Comparison of ENCODE assay signal across 34 cellular contexts in the genomic region with DNA sequence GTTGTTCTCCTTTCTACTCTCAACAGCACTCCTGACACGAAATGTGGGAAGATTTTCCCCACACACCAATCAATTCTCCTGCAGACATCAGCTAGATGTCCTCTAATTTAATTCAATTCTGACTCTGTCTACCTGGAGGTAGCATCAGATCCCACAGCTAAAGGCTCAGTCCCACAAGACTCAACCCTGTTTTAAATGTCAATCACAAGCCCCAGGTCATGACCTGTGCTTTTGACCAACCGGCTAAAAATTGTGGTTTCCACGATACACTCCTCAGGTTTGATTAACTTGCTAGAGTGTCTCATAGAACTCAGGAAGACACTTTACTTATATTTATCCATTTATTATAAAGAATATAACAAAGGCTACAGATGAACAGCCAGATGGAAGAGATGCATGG. TPM values are rescaled to one million over a fixed set of nuclear protein-coding genes. Genes with fewer than 3 reads are reported as not detected.
DNase-seq lines count a peak whose midpoint lies in the region; ATAC-seq, FAIRE-seq and TF ChIP-seq lines count a peak whose summit lies in the region.
"Had no signal": no experiment of that assay in that cellular context is flagged by ENCODE, and none has a peak within 500 bp of the region (broad histone marks: within the 10 kb centered on the region; RNA-seq: fewer than 3 reads in every experiment).

No MANE protein-coding gene starts in this region.

- no peaks in the 10 kb centered on the region for H3K36me3 Mint-ChIP-seq in T-helper 2 cell treated with Interferon-gamma antibody and Interleukin-4, amounts not matched to agents 5 μg/mL and 100 μg/mL, for 36 hours (ENCODE audit: low read depth)
- no peaks in the 10 kb centered on the region for H3K36me3 Mint-ChIP-seq in activated CD8-positive, alpha-beta T cell treated with anti-CD3 and anti-CD28 coated beads for 36 hours (ENCODE audit: low read depth)
- H3K36me3 Mint-ChIP-seq in natural killer cell, result peaks cover 8% of the 10 kb centered on the region
- H3K36me3 Mint-ChIP-seq: activated naive CD4-positive, alpha-beta T cell treated with anti-CD3 and anti-CD28 coated beads, Interleukin-2, amount 50 U/mL, for 24 hours; stimulated activated memory B cell treated with anti-CD40 and anti-IgM and Interleukin-4, amounts not matched to agents 10 μg/mL and 1 μg/mL and 100 μg/mL, for 72 hours had no signal

- CTCF ChIA-PET in activated CD8-positive, alpha-beta T cell treated with anti-CD3 and anti-CD28 coated beads for 36 hours (lab: Charles Lee), result interaction anchor here (5.2 kb wide), 1 partner anchor 19 kb away, joined by 52 read pairs; no protein-coding TSS in a partner anchor

- FAIRE-seq in RCC 7860 (lab: Jason Lieb, UNC), result no peak
- FAIRE-seq: endothelial cell of umbilical vein, frontal cortex, G401.6 had no signal

- intact Hi-C loops in activated CD8-positive, alpha-beta T cell treated with anti-CD3 and anti-CD28 coated beads for 36 hours (cut with micrococcal nuclease), result loop anchor here (2.0 to 5.0 kb wide), 2 partner anchors 23 to 36 kb away; no protein-coding TSS in a partner anchor
- intact Hi-C loops in natural killer cell (cut with micrococcal nuclease), result loop anchor here (1.0 to 10.0 kb wide), 6 partner anchors 21 to 494 kb away; a partner anchor contains a TSS
- intact Hi-C loops in thyroid gland (cut with DNase I), result no loop called here

- H3K27me3 Mint-ChIP-seq in T-helper 2 cell treated with Interferon-gamma antibody and Interleukin-4, amounts not matched to agents 5 μg/mL and 100 μg/mL, for 36 hours (ENCODE audit: low read depth), result no peaks in the 10 kb centered on the region
- H3K27me3 Mint-ChIP-seq in activated CD8-positive, alpha-beta T cell treated with anti-CD3 and anti-CD28 coated beads for 36 hours, result no peaks in the 10 kb centered on the region
- peaks cover 0 to 3% of the 10 kb centered on the region in 2 donors for H3K27me3 Mint-ChIP-seq in natural killer cell (ENCODE audit: low read depth in 2 of 2)
- H3K27me3 Mint-ChIP-seq: activated naive CD4-positive, alpha-beta T cell treated with anti-CD3 and anti-CD28 coated beads, Interleukin-2, amount 50 U/mL, for 24 hours; activated T-helper 17 cell treated with anti-CD3 and anti-CD28 coated beads, Interleukin-2, amount 50 U/mL, for 72 hours had no signal

- ATAC-seq in GM18511 (IDR thresholded peaks at IDR 0.05; ENCODE audit: unreplicated experiment) (peak; percentile 21), natural killer cell (peak in 2 of 3 donors; percentile 2 to 6)
- ATAC-seq in activated CD8-positive, alpha-beta T cell treated with anti-CD3 and anti-CD28 coated beads for 36 hours, result no peak
- ATAC-seq: lower lobe of right lung, Panc1 had no signal

- no peak for DNase-seq in T-helper 2 cell treated with Interferon-gamma antibody and Interleukin-4, amounts not matched to agents 5 μg/mL and 100 μg/mL, for 36 hours (ENCODE audit: low spot score)
- DNase-seq in T-helper 2 cell (no peak), natural killer cell (no peak), thyroid gland (no peak), hypothalamus (lab: John Stamatoyannopoulos, UW) (no peak), RCC 7860 (ENCODE audit: low spot score) (no peak)
- DNase-seq in activated CD8-positive, alpha-beta T cell treated with anti-CD3 and anti-CD28 coated beads for 36 hours, result peak; percentile 34
- DNase-seq: activated CD4-positive, alpha-beta T cell treated with anti-CD3 and anti-CD28 coated beads for 1 hour; anterior cingulate cortex; Calu3; DMS79; lower lobe of right lung; NCI-H2107; NCI-H446; NCI-H748 treated with DMSO at 0.1 percent for 48 hours; SHP77 had no signal

- no peaks in the 10 kb centered on the region for H3K27me3 ChIP-seq in thyroid gland
- H3K27me3 ChIP-seq: BLaER1 treated with 17β-estradiol and CSF1 and Interleukin-3, amounts not matched to agents 10 nM and 100 nM; breast epithelium; hepatocyte; suprapubic skin had no signal

- H3K4me3 ChIP-seq in thyroid gland (replicated peaks in 1 of 3), result no peak overlapping the region
- H3K4me3 ChIP-seq: BLaER1 treated with 17β-estradiol and CSF1 and Interleukin-3, amounts not matched to agents 10 nM and 100 nM; breast epithelium; HAP-1; hepatocyte; lower lobe of right lung; suprapubic skin had no signal

- peaks cover 23% of the 10 kb centered on the region for H3K4me1 Mint-ChIP-seq in T-helper 2 cell treated with Interferon-gamma antibody and Interleukin-4, amounts not matched to agents 5 μg/mL and 100 μg/mL, for 36 hours (ENCODE audit: low read depth)
- peaks cover 16% of the 10 kb centered on the region for H3K4me1 Mint-ChIP-seq in activated CD8-positive, alpha-beta T cell treated with anti-CD3 and anti-CD28 coated beads for 36 hours (ENCODE audit: low read depth)
- H3K4me1 Mint-ChIP-seq in natural killer cell, result peaks cover 16 to 18% of the 10 kb centered on the region in 2 donors
- H3K4me1 Mint-ChIP-seq: IgD-negative memory B cell; stimulated activated memory B cell treated with anti-CD40 and anti-IgM and Interleukin-4, amounts not matched to agents 10 μg/mL and 1 μg/mL and 100 μg/mL, for 72 hours had no signal

- H3K9me3 ChIP-seq in thyroid gland, result no peaks in the 10 kb centered on the region
- H3K9me3 ChIP-seq: BLaER1 treated with 17β-estradiol and CSF1 and Interleukin-3, amounts not matched to agents 10 nM and 100 nM; breast epithelium; HAP-1; lower lobe of right lung; suprapubic skin had no signal

- H3K4me3 Mint-ChIP-seq in T-helper 2 cell treated with Interferon-gamma antibody and Interleukin-4, amounts not matched to agents 5 μg/mL and 100 μg/mL, for 36 hours, result no peak overlapping the region
- no peak overlapping the region for H3K4me3 Mint-ChIP-seq in activated CD8-positive, alpha-beta T cell treated with anti-CD3 and anti-CD28 coated beads for 36 hours
- peak overlapping the region; percentile 29 for H3K4me3 Mint-ChIP-seq in natural killer cell
- H3K4me3 Mint-ChIP-seq: activated naive CD4-positive, alpha-beta T cell treated with anti-CD3 and anti-CD28 coated beads, Interleukin-2, amount 50 U/mL, for 24 hours; activated T-helper 17 cell treated with anti-CD3 and anti-CD28 coated beads, Interleukin-2, amount 50 U/mL, for 72 hours; IgD-negative memory B cell; stimulated activated memory B cell treated with anti-CD40 and anti-IgM and Interleukin-4, amounts not matched to agents 10 μg/mL and 1 μg/mL and 100 μg/mL, for 72 hours had no signal

- POLR2A ChIA-PET in activated CD8-positive, alpha-beta T cell treated with anti-CD3 and anti-CD28 coated beads for 36 hours (lab: Charles Lee), result interaction anchor here (0.6 to 0.9 kb wide), 2 partner anchors 58 to 269 kb away, joined by 3 to 4 read pairs; no protein-coding TSS in a partner anchor

- no peak for TF ChIP-seq POLR2A in thyroid gland (IDR thresholded peaks at IDR 0.05)

- H3K36me3 ChIP-seq in thyroid gland, result no peaks in the 10 kb centered on the region
- H3K36me3 ChIP-seq: BLaER1 treated with 17β-estradiol and CSF1 and Interleukin-3, amounts not matched to agents 10 nM and 100 nM; breast epithelium; HAP-1; lower lobe of right lung; suprapubic skin had no signal

- no peaks in the 10 kb centered on the region for H3K9me3 Mint-ChIP-seq in T-helper 2 cell treated with Interferon-gamma antibody and Interleukin-4, amounts not matched to agents 5 μg/mL and 100 μg/mL, for 36 hours
- H3K9me3 Mint-ChIP-seq in activated CD8-positive, alpha-beta T cell treated with anti-CD3 and anti-CD28 coated beads for 36 hours, result no peaks in the 10 kb centered on the region
- no peaks in the 10 kb centered on the region for H3K9me3 Mint-ChIP-seq in natural killer cell
- H3K9me3 Mint-ChIP-seq: activated naive CD4-positive, alpha-beta T cell treated with anti-CD3 and anti-CD28 coated beads, Interleukin-2, amount 50 U/mL, for 24 hours; activated T-helper 17 cell treated with anti-CD3 and anti-CD28 coated beads, Interleukin-2, amount 50 U/mL, for 72 hours; IgD-negative memory B cell; stimulated activated memory B cell treated with anti-CD40 and anti-IgM and Interleukin-4, amounts not matched to agents 10 μg/mL and 1 μg/mL and 100 μg/mL, for 72 hours had no signal

- H3K27ac ChIP-seq in thyroid gland, result no peak overlapping the region
- H3K27ac ChIP-seq: 22Rv1; BLaER1 treated with 17β-estradiol and CSF1 and Interleukin-3, amounts not matched to agents 10 nM and 100 nM; breast epithelium; hepatocyte; lower lobe of right lung; suprapubic skin had no signal

- H3K4me1 ChIP-seq in thyroid gland, result no peaks in the 10 kb centered on the region
- H3K4me1 ChIP-seq: breast epithelium, HAP-1, lower lobe of right lung, suprapubic skin had no signal

- peak overlapping the region; percentile 50 for H3K27ac Mint-ChIP-seq in T-helper 2 cell treated with Interferon-gamma antibody and Interleukin-4, amounts not matched to agents 5 μg/mL and 100 μg/mL, for 36 hours
- H3K27ac Mint-ChIP-seq in activated CD8-positive, alpha-beta T cell treated with anti-CD3 and anti-CD28 coated beads for 36 hours, result peak overlapping the region; percentile 56
- H3K27ac Mint-ChIP-seq in natural killer cell, result no peak overlapping the region
- H3K27ac Mint-ChIP-seq: activated T-helper 17 cell treated with anti-CD3 and anti-CD28 coated beads, Interleukin-2, amount 50 U/mL, for 72 hours; IgD-negative memory B cell had no signal

- TF ChIP-seq CTCF in activated CD8-positive, alpha-beta T cell treated with anti-CD3 and anti-CD28 coated beads for 36 hours (IDR thresholded peaks at IDR 0.05), result no peak
- TF ChIP-seq CTCF in natural killer cell (IDR thresholded peaks at IDR 0.05) (no peak), thyroid gland (IDR thresholded peaks at IDR 0.05) (no peak)

- 47 to 56% methylated on average over 3 of the region's 3 CpGs for WGBS in thyroid gland, 2 donors

RNA-seq across cellular contexts. Expression of a gene that starts 27.4 kb away (rescaled TPM):
- 1 to 10 TPM; 1.0 to 1.2 TPM for total RNA-seq in activated CD8-positive, alpha-beta T cell treated with anti-CD3 and anti-CD28 coated beads for 36 hours
- total RNA-seq in natural killer cell, result under 1 TPM; 0.31 to 0.55 (median 0.34) TPM
- total RNA-seq in thyroid gland, result not detected
- total RNA-seq: breast epithelium, Calu3, endothelial cell of umbilical vein, frontal cortex, suprapubic skin had no signal

RNA-seq across cellular contexts. Expression of a gene that starts 58.9 kb away (rescaled TPM):
- not detected for total RNA-seq in activated CD8-positive, alpha-beta T cell treated with anti-CD3 and anti-CD28 coated beads for 36 hours
- not detected for total RNA-seq in natural killer cell
- not detected for total RNA-seq in thyroid gland
- total RNA-seq: breast epithelium; Calu3; endothelial cell of umbilical vein; hepatocyte; naive thymus-derived CD4-positive, alpha-beta T cell; omental fat pad; suprapubic skin; ureter had no signal

Comparison
In these comparisons a context has a peak if more than half of its experiments do, and no peak if none do; other contexts are left out.
1. H3K27ac Mint-ChIP-seq: peak in T-helper 2 cell treated with Interferon-gamma antibody and Interleukin-4, amounts not matched to agents 5 μg/mL and 100 μg/mL, for 36 hours (single experiment) and activated CD8-positive, alpha-beta T cell treated with anti-CD3 and anti-CD28 coated beads for 36 hours (single experiment); none in natural killer cell (0 of 2).